In the genomic region with DNA sequence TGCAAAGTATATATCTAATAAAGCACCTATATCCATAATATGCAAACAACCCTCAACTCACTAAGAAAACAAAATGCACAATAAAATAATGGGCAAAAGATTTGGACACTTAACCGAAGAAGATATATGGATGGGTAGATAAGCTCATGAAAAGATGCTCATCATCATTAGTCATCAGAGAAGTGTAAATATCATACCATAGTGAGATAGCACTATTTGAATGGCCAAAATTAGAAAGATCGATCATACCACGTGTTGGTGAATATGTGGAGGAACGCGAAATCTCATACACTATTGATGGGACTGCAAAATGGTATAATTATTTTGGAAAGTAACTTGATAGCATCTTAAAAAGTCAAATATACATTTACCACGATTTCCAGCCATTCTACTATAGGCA, we compare ENCODE assay signal across 29 cellular contexts.
"Had no signal": no experiment of that assay in that cellular context is flagged by ENCODE, and none has a peak within 500 bp of the region (broad histone marks: within the 10 kb centered on the region; RNA-seq: fewer than 3 reads in every experiment).

No MANE protein-coding gene starts in this region.

- ATAC-seq: stimulated activated effector memory CD8-positive, alpha-beta T cell treated with anti-CD3 and anti-CD28 coated beads, Interleukin-12 subunit alpha, Interleukin-12 subunit beta, amount 100 ng/mL, for 72 hours; stimulated activated memory B cell treated with anti-CD40 and anti-IgM and Interleukin-4, amounts not matched to agents 10 μg/mL and 1 μg/mL and 100 μg/mL, for 72 hours; stimulated activated naive B cell treated with anti-CD40 and anti-IgM and Interleukin-4, amounts not matched to agents 10 μg/mL and 1 μg/mL and 100 μg/mL, for 72 hours; stimulated activated naive CD8-positive, alpha-beta T cell treated with anti-CD3 and anti-CD28 coated beads, Interleukin-15, amount 100 ng/mL, for 72 hours; stimulated activated naive CD8-positive, alpha-beta T cell treated with anti-CD3 and anti-CD28 coated beads, Interleukin-15, Interleukin-2, amounts not matched to agents 100 U/mL and 50 U/mL, for 24 hours; upper lobe of right lung had no signal

- FAIRE-seq: urothelium cell line had no signal

- DNase-seq: stimulated activated CD4-positive, alpha-beta T cell treated with anti-CD3 and anti-CD28 coated beads, Interleukin-2, amount 100 ng/mL, for 48 hours; stimulated activated CD4-positive, alpha-beta T cell treated with anti-CD3 and anti-CD28 coated beads, Interleukin-4, amount 100 ng/mL, for 1 hour; stimulated activated CD4-positive, alpha-beta T cell treated with anti-CD3 and anti-CD28 coated beads, Interleukin-4, amount 100 ng/mL, for 24 hours; stimulated activated CD4-positive, alpha-beta T cell treated with anti-CD3 and anti-CD28 coated beads, Interleukin-4, amount 100 ng/mL, for 4 hours; stimulated activated CD8-positive, alpha-beta memory T cell treated with anti-CD3 and anti-CD28 coated beads, Interleukin-4, amount 100 ng/mL, for 48 hours; stimulated activated naive B cell treated with anti-CD40 and anti-IgM and Interleukin-4, amounts not matched to agents 10 μg/mL and 1 μg/mL and 100 μg/mL, for 72 hours; stimulated activated naive CD4-positive, alpha-beta T cell; stimulated activated naive CD4-positive, alpha-beta T cell treated with Interleukin-2 at 50 U/mL for 16 hours; stimulated activated naive CD8-positive, alpha-beta T cell treated with anti-CD3 and anti-CD28 coated beads, Interleukin-15, amount 100 ng/mL, for 72 hours; stimulated activated naive CD8-positive, alpha-beta T cell treated with anti-CD3 and anti-CD28 coated beads, Interleukin-15, Interleukin-2, amounts not matched to agents 100 U/mL and 50 U/mL, for 24 hours; stomach; substantia nigra; testis; thyroid gland; tibial artery; transverse colon; trophoblast cell; upper lobe of left lung; upper lobe of right lung; uterus had no signal

- H3K27me3 Mint-ChIP-seq: stimulated activated naive B cell treated with anti-CD40 and anti-IgM and Interleukin-4, amounts not matched to agents 10 μg/mL and 1 μg/mL and 100 μg/mL, for 72 hours; stimulated activated naive CD8-positive, alpha-beta T cell treated with anti-CD3 and anti-CD28 coated beads, Interleukin-15, amount 100 ng/mL, for 72 hours; stimulated activated naive CD8-positive, alpha-beta T cell treated with anti-CD3 and anti-CD28 coated beads, Interleukin-15, Interleukin-2, amounts not matched to agents 100 ng/mL and 50 ng/mL, for 24 hours; type B pancreatic cell had no signal

- H3K27ac Mint-ChIP-seq: stimulated activated effector memory CD8-positive, alpha-beta T cell treated with anti-CD3 and anti-CD28 coated beads, Interleukin-12 subunit alpha, Interleukin-12 subunit beta, amount 100 ng/mL, for 72 hours; stimulated activated memory B cell treated with anti-CD40 and anti-IgM and Interleukin-4, amounts not matched to agents 10 μg/mL and 1 μg/mL and 100 μg/mL, for 72 hours; stimulated activated naive B cell treated with anti-CD40 and anti-IgM and Interleukin-4, amounts not matched to agents 10 μg/mL and 1 μg/mL and 100 μg/mL, for 72 hours; stimulated activated naive CD8-positive, alpha-beta T cell treated with anti-CD3 and anti-CD28 coated beads, Interleukin-15, amount 100 ng/mL, for 72 hours; stimulated activated naive CD8-positive, alpha-beta T cell treated with anti-CD3 and anti-CD28 coated beads, Interleukin-15, Interleukin-2, amounts not matched to agents 100 ng/mL and 50 ng/mL, for 24 hours; type B pancreatic cell had no signal

- H3K36me3 Mint-ChIP-seq: stimulated activated effector memory CD8-positive, alpha-beta T cell treated with anti-CD3 and anti-CD28 coated beads, Interleukin-12 subunit alpha, Interleukin-12 subunit beta, amount 100 ng/mL, for 72 hours; stimulated activated memory B cell treated with anti-CD40 and anti-IgM and Interleukin-4, amounts not matched to agents 10 μg/mL and 1 μg/mL and 100 μg/mL, for 72 hours; stimulated activated naive B cell treated with anti-CD40 and anti-IgM and Interleukin-4, amounts not matched to agents 10 μg/mL and 1 μg/mL and 100 μg/mL, for 72 hours; type B pancreatic cell had no signal

- H3K9me3 Mint-ChIP-seq: stimulated activated effector memory CD8-positive, alpha-beta T cell treated with anti-CD3 and anti-CD28 coated beads, Interleukin-12 subunit alpha, Interleukin-12 subunit beta, amount 100 ng/mL, for 72 hours; stimulated activated memory B cell treated with anti-CD40 and anti-IgM and Interleukin-4, amounts not matched to agents 10 μg/mL and 1 μg/mL and 100 μg/mL, for 72 hours; stimulated activated naive B cell treated with anti-CD40 and anti-IgM and Interleukin-4, amounts not matched to agents 10 μg/mL and 1 μg/mL and 100 μg/mL, for 72 hours; stimulated activated naive CD8-positive, alpha-beta T cell treated with anti-CD3 and anti-CD28 coated beads, Interleukin-15, amount 100 ng/mL, for 72 hours; stimulated activated naive CD8-positive, alpha-beta T cell treated with anti-CD3 and anti-CD28 coated beads, Interleukin-15, Interleukin-2, amounts not matched to agents 100 ng/mL and 50 ng/mL, for 24 hours; type B pancreatic cell had no signal

- H3K27me3 ChIP-seq: stomach, suprapubic skin, testis, thyroid gland, tibial artery, tibial nerve, transverse colon, upper lobe of left lung, upper lobe of right lung, uterus, vagina had no signal

- H3K9me3 ChIP-seq: stomach, suprapubic skin, testis, thoracic aorta, thyroid gland, tibial artery, tibial nerve, transverse colon, upper lobe of left lung, upper lobe of right lung, uterus, vagina had no signal

- H3K36me3 ChIP-seq: stomach, suprapubic skin, thoracic aorta, thyroid gland, tibial artery, tibial nerve, transverse colon, upper lobe of left lung, upper lobe of right lung, uterus, vagina had no signal

- H3K4me1 ChIP-seq: stomach, suprapubic skin, testis, thyroid gland, tibial artery, tibial nerve, transverse colon, upper lobe of left lung, upper lobe of right lung, uterus, vagina had no signal

- H3K27ac ChIP-seq: stomach, suprapubic skin, testis, thoracic aorta, thyroid gland, tibial artery, tibial nerve, transverse colon, upper lobe of left lung, upper lobe of right lung, uterus, vagina had no signal

- H3K4me3 Mint-ChIP-seq: stimulated activated effector memory CD8-positive, alpha-beta T cell treated with anti-CD3 and anti-CD28 coated beads, Interleukin-12 subunit alpha, Interleukin-12 subunit beta, amount 100 ng/mL, for 72 hours; stimulated activated memory B cell treated with anti-CD40 and anti-IgM and Interleukin-4, amounts not matched to agents 10 μg/mL and 1 μg/mL and 100 μg/mL, for 72 hours; stimulated activated naive B cell treated with anti-CD40 and anti-IgM and Interleukin-4, amounts not matched to agents 10 μg/mL and 1 μg/mL and 100 μg/mL, for 72 hours; stimulated activated naive CD8-positive, alpha-beta T cell treated with anti-CD3 and anti-CD28 coated beads, Interleukin-15, amount 100 ng/mL, for 72 hours; stimulated activated naive CD8-positive, alpha-beta T cell treated with anti-CD3 and anti-CD28 coated beads, Interleukin-15, Interleukin-2, amounts not matched to agents 100 ng/mL and 50 ng/mL, for 24 hours; type B pancreatic cell had no signal

- H3K4me1 Mint-ChIP-seq: stimulated activated effector memory CD8-positive, alpha-beta T cell treated with anti-CD3 and anti-CD28 coated beads, Interleukin-12 subunit alpha, Interleukin-12 subunit beta, amount 100 ng/mL, for 72 hours; stimulated activated memory B cell treated with anti-CD40 and anti-IgM and Interleukin-4, amounts not matched to agents 10 μg/mL and 1 μg/mL and 100 μg/mL, for 72 hours; stimulated activated naive B cell treated with anti-CD40 and anti-IgM and Interleukin-4, amounts not matched to agents 10 μg/mL and 1 μg/mL and 100 μg/mL, for 72 hours; stimulated activated naive CD8-positive, alpha-beta T cell treated with anti-CD3 and anti-CD28 coated beads, Interleukin-15, amount 100 ng/mL, for 72 hours had no signal

- H3K4me3 ChIP-seq: stomach, suprapubic skin, testis, thoracic aorta, thyroid gland, tibial artery, tibial nerve, transverse colon, upper lobe of left lung, upper lobe of right lung, uterus, vagina had no signal
